13 cellular contexts compared by ENCODE assay signal in genomic region chr6:9020001-9020400, GRCh38.
DNase-seq lines count a peak whose midpoint lies in the region; TF ChIP-seq lines count a peak whose summit lies in the region.
"Had no signal": no experiment of that assay in that cellular context is flagged by ENCODE, and none has a peak within 500 bp of the region (broad histone marks: within the 10 kb centered on the region; RNA-seq: fewer than 3 reads in every experiment).

No MANE protein-coding gene starts in this region.

- no peak overlapping the region for H3K4me2 ChIP-seq in SK-N-SH
- H3K4me2 ChIP-seq: GM23338 had no signal

- POLR2A ChIA-PET in SK-N-SH (lab: Yijun Ruan, JAX) = no interaction called here

- no peaks in the 10 kb centered on the region for H4K20me1 ChIP-seq in SK-N-SH (ENCODE audit: insufficient read depth)

- H3F3A ChIP-seq in SK-N-SH (replicated peaks; ENCODE audit: insufficient read depth) = no peaks in the 10 kb centered on the region

- H3K4me3 ChIP-seq in adipocyte (ENCODE audit: low read length) = peak overlapping the region; percentile 0
- H3K4me3 ChIP-seq in fibroblast of pulmonary artery (replicated peaks; ENCODE audit: low read depth, low read length) = no peak overlapping the region
- no peak overlapping the region for H3K4me3 ChIP-seq in ovary
- H3K4me3 ChIP-seq in SK-N-SH (ENCODE audit: low read depth in 2 of 2, low read length in 1 of 2) = no peak overlapping the region
- H3K4me3 ChIP-seq: GM23338 had no signal

- CTCF ChIA-PET in SK-N-SH (lab: Yijun Ruan, JAX) = no interaction called here

- intact Hi-C loops in ovary (cut with DNase I) = no loop called here

- H3K36me3 ChIP-seq in adipocyte (ENCODE audit: control insufficient read depth, insufficient read depth, low read length, severe bottlenecking) (no peaks in the 10 kb centered on the region), ovary (no peaks in the 10 kb centered on the region), SK-N-SH (replicated peaks in 1 of 2; ENCODE audit: control insufficient read depth in 1 of 2, insufficient read depth in 2 of 2, low read length in 1 of 2) (no peaks in the 10 kb centered on the region)

- TF ChIP-seq POLR2A in ovary (IDR thresholded peaks at IDR 0.05) = no peak

- no peak overlapping the region for H2AFZ ChIP-seq in SK-N-SH (ENCODE audit: low read depth)
- H2AFZ ChIP-seq: GM23338 had no signal

- H3K9me3 ChIP-seq in adipocyte (ENCODE audit: control insufficient read depth, low read length) (no peaks in the 10 kb centered on the region), ovary (no peaks in the 10 kb centered on the region), SK-N-SH (no peaks in the 10 kb centered on the region)
- H3K9me3 ChIP-seq: Caco-2 had no signal

- DNase-seq in HCEC 1CT (peak; percentile 2), adipocyte (ENCODE audit: low read depth) (peak; percentile 16), fibroblast of pulmonary artery (ENCODE audit: low read depth) (peak; percentile 1), ovary (no peak), SKM-1 treated with dmso at 0.1 percent for 144 hours (lab: John Stamatoyannopoulos, UW; ENCODE audit: unreplicated experiment) (no peak), SK-N-SH (no peak)
- DNase-seq: ACHN; AML-193; Caco-2; CD4-positive, alpha-beta T cell; HFFc6 had no signal

- H3K27ac ChIP-seq in ovary (no peak overlapping the region), SK-N-SH (ENCODE audit: low read depth in 2 of 2, low read length in 1 of 2) (no peak overlapping the region)
- H3K27ac ChIP-seq: C4-2B had no signal

- H3K27me3 ChIP-seq in adipocyte (replicated peaks; ENCODE audit: control insufficient read depth, insufficient read depth, low read length) (no peaks in the 10 kb centered on the region), ovary (no peaks in the 10 kb centered on the region), SK-N-SH (ENCODE audit: insufficient read depth) (no peaks in the 10 kb centered on the region)

- H3K79me2 ChIP-seq in SK-N-SH (ENCODE audit: insufficient read depth) = no peaks in the 10 kb centered on the region

- TF ChIP-seq CTCF in fibroblast of pulmonary artery (IDR thresholded peaks at IDR 0.05; ENCODE audit: low read length, missing control alignments) (no peak), ovary (IDR thresholded peaks at IDR 0.05) (no peak), SK-N-SH (IDR thresholded peaks at IDR 0.05) (no peak)

- H3K9ac ChIP-seq in adipocyte (ENCODE audit: low read length) = no peak overlapping the region
- H3K9ac ChIP-seq in SK-N-SH = no peak overlapping the region

- no peak for TF ChIP-seq RAD21 in SK-N-SH (IDR thresholded peaks at IDR 0.05; ENCODE audit: low read length)

- WGBS in ovary, 3 donors = 57 to 67% (median 62%) methylated on average over 4 of the region's 4 CpGs
- 2% methylated on average over 4 of the region's 4 CpGs for WGBS in SK-N-SH (ENCODE audit: low lambda C conversion rate)

- H3K4me1 ChIP-seq in adipocyte (ENCODE audit: control insufficient read depth, insufficient read depth, low read length) (no peaks in the 10 kb centered on the region), ovary (ENCODE audit: insufficient read depth) (no peaks in the 10 kb centered on the region), SK-N-SH (ENCODE audit: control insufficient read depth in 1 of 2, insufficient read depth in 2 of 2, low read depth in 1 of 2, low read length in 1 of 2) (no peaks in the 10 kb centered on the region)
- H3K4me1 ChIP-seq: Caco-2 had no signal

- TF ChIP-seq EP300 in ovary (IDR thresholded peaks at IDR 0.05) = no peak
- TF ChIP-seq EP300 in SK-N-SH (IDR thresholded peaks at IDR 0.05; ENCODE audit: borderline replicate concordance in 1 of 2, low read depth in 1 of 2, low read length in 1 of 2) = no peak

- H3K9me2 ChIP-seq in SK-N-SH = no peaks in the 10 kb centered on the region

TF ChIP-seq in SK-N-SH, 30 proteins besides CTCF, POLR2A, EP300 and RAD21:
- TF ChIP-seq SMC3 (IDR thresholded peaks at IDR 0.05; ENCODE audit: low read depth, low read length) = no peak
- TF ChIP-seq TCF12 (IDR thresholded peaks at IDR 0.05) = no peak
- TF ChIP-seq, protein P1, sequence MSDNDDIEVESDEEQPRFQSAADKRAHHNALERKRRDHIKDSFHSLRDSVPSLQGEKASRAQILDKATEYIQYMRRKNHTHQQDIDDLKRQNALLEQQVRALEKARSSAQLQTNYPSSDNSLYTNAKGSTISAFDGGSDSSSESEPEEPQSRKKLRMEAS (IDR thresholded peaks at IDR 0.05; ENCODE audit: low read depth) = no peak
- TF ChIP-seq MEF2A (IDR thresholded peaks at IDR 0.05; ENCODE audit: borderline replicate concordance, low read depth) = no peak
- no peak for TF ChIP-seq YY1 (IDR thresholded peaks at IDR 0.05; ENCODE audit: low read depth)
- TF ChIP-seq FOXM1 (IDR thresholded peaks at IDR 0.05; ENCODE audit: low read depth) = no peak
- TF ChIP-seq RXRA (IDR thresholded peaks at IDR 0.05; ENCODE audit: borderline replicate concordance, low read depth) = no peak
- TF ChIP-seq JUND (IDR thresholded peaks at IDR 0.05) = no peak
- no peak for TF ChIP-seq CHD2 (IDR thresholded peaks at IDR 0.05; ENCODE audit: low read length, partially characterized antibody)
- no peak for TF ChIP-seq FOXJ3 (CRISPR knock-in tag; IDR thresholded peaks at IDR 0.05)
- no peak for TF ChIP-seq USF1 (IDR thresholded peaks at IDR 0.05; ENCODE audit: borderline replicate concordance, low read depth)
- no peak for TF ChIP-seq GABPA (IDR thresholded peaks at IDR 0.05; ENCODE audit: low read depth)
- TF ChIP-seq ELF1 (IDR thresholded peaks at IDR 0.05) = no peak
- no peak for TF ChIP-seq TAF1 (IDR thresholded peaks at IDR 0.05; ENCODE audit: borderline replicate concordance, low read depth, low read length)
- TF ChIP-seq SIN3A (IDR thresholded peaks at IDR 0.05; ENCODE audit: borderline replicate concordance, low read depth, low read length) = no peak

Comparison
In these comparisons a context has a peak if more than half of its experiments do, and no peak if none do; other contexts are left out.
1. DNase-seq: peak in HCEC 1CT (single experiment), adipocyte (single experiment) and fibroblast of pulmonary artery (single experiment); none in ovary (0 of 5), SKM-1 treated with dmso at 0.1 percent for 144 hours (single experiment) and SK-N-SH (single experiment).